Comparison of ENCODE assay signal across 1 cellular context in the genomic region with DNA sequence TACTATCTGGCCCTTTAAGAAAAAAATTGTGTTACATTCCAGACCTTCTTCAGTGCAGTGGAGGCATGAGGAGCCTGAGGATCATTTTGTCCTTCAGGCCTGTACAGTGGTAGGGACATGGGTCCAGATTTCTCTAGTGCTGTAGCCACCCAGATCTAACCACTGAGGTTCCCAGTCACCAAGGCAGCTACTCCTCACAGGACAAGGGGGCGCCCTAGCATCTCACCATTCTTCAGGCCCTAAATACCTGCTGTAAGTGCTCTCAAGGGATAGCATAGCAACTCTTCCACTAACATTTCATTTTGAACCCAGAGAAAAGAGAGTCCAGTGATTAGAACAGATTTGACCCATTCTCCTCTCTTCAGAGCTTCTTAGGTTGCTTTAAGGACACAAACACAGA.
TF ChIP-seq lines count a peak whose summit lies in the region.

No MANE protein-coding gene starts in this region.

TF ChIP-seq in GM23338, 12 proteins besides CTCF, POLR2A, EP300 and RAD21 (continued from another document):
- TF ChIP-seq, protein P1, sequence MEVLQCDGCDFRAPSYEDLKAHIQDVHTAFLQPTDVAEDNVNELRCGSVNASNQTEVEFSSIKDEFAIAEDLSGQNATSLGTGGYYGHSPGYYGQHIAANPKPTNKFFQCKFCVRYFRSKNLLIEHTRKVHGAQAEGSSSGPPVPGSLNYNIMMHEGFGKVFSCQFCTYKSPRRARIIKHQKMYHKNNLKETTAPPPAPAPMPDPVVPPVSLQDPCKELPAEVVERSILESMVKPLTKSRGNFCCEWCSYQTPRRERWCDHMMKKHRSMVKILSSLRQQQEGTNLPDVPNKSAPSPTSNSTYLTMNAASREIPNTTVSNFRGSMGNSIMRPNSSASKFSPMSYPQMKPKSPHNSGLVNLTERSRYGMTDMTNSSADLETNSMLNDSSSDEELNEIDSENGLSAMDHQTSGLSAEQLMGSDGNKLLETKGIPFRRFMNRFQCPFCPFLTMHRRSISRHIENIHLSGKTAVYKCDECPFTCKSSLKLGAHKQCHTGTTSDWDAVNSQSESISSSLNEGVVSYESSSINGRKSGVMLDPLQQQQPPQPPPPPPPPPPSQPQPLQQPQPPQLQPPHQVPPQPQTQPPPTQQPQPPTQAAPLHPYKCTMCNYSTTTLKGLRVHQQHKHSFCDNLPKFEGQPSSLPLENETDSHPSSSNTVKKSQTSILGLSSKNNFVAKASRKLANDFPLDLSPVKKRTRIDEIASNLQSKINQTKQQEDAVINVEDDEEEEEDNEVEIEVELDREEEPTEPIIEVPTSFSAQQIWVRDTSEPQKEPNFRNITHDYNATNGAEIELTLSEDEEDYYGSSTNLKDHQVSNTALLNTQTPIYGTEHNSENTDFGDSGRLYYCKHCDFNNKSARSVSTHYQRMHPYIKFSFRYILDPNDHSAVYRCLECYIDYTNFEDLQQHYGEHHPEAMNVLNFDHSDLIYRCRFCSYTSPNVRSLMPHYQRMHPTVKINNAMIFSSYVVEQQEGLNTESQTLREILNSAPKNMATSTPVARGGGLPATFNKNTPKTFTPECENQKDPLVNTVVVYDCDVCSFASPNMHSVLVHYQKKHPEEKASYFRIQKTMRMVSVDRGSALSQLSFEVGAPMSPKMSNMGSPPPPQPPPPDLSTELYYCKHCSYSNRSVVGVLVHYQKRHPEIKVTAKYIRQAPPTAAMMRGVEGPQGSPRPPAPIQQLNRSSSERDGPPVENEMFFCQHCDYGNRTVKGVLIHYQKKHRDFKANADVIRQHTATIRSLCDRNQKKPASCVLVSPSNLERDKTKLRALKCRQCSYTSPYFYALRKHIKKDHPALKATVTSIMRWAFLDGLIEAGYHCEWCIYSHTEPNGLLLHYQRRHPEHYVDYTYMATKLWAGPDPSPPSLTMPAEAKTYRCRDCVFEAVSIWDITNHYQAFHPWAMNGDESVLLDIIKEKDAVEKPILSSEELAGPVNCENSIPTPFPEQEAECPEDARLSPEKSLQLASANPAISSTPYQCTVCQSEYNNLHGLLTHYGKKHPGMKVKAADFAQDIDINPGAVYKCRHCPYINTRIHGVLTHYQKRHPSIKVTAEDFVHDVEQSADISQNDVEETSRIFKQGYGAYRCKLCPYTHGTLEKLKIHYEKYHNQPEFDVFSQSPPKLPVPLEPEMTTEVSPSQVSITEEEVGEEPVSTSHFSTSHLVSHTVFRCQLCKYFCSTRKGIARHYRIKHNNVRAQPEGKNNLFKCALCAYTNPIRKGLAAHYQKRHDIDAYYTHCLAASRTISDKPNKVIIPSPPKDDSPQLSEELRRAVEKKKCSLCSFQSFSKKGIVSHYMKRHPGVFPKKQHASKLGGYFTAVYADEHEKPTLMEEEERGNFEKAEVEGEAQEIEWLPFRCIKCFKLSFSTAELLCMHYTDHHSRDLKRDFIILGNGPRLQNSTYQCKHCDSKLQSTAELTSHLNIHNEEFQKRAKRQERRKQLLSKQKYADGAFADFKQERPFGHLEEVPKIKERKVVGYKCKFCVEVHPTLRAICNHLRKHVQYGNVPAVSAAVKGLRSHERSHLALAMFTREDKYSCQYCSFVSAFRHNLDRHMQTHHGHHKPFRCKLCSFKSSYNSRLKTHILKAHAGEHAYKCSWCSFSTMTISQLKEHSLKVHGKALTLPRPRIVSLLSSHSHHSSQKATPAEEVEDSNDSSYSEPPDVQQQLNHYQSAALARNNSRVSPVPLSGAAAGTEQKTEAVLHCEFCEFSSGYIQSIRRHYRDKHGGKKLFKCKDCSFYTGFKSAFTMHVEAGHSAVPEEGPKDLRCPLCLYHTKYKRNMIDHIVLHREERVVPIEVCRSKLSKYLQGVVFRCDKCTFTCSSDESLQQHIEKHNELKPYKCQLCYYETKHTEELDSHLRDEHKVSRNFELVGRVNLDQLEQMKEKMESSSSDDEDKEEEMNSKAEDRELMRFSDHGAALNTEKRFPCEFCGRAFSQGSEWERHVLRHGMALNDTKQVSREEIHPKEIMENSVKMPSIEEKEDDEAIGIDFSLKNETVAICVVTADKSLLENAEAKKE (CRISPR knock-in tag; IDR thresholded peaks at IDR 0.05): no peak
- TF ChIP-seq, protein P2, sequence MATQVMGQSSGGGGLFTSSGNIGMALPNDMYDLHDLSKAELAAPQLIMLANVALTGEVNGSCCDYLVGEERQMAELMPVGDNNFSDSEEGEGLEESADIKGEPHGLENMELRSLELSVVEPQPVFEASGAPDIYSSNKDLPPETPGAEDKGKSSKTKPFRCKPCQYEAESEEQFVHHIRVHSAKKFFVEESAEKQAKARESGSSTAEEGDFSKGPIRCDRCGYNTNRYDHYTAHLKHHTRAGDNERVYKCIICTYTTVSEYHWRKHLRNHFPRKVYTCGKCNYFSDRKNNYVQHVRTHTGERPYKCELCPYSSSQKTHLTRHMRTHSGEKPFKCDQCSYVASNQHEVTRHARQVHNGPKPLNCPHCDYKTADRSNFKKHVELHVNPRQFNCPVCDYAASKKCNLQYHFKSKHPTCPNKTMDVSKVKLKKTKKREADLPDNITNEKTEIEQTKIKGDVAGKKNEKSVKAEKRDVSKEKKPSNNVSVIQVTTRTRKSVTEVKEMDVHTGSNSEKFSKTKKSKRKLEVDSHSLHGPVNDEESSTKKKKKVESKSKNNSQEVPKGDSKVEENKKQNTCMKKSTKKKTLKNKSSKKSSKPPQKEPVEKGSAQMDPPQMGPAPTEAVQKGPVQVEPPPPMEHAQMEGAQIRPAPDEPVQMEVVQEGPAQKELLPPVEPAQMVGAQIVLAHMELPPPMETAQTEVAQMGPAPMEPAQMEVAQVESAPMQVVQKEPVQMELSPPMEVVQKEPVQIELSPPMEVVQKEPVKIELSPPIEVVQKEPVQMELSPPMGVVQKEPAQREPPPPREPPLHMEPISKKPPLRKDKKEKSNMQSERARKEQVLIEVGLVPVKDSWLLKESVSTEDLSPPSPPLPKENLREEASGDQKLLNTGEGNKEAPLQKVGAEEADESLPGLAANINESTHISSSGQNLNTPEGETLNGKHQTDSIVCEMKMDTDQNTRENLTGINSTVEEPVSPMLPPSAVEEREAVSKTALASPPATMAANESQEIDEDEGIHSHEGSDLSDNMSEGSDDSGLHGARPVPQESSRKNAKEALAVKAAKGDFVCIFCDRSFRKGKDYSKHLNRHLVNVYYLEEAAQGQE (IDR thresholded peaks at IDR 0.05; ENCODE audit: unreplicated experiment): no peak
